8 cellular contexts compared by ENCODE assay signal in the genomic region with DNA sequence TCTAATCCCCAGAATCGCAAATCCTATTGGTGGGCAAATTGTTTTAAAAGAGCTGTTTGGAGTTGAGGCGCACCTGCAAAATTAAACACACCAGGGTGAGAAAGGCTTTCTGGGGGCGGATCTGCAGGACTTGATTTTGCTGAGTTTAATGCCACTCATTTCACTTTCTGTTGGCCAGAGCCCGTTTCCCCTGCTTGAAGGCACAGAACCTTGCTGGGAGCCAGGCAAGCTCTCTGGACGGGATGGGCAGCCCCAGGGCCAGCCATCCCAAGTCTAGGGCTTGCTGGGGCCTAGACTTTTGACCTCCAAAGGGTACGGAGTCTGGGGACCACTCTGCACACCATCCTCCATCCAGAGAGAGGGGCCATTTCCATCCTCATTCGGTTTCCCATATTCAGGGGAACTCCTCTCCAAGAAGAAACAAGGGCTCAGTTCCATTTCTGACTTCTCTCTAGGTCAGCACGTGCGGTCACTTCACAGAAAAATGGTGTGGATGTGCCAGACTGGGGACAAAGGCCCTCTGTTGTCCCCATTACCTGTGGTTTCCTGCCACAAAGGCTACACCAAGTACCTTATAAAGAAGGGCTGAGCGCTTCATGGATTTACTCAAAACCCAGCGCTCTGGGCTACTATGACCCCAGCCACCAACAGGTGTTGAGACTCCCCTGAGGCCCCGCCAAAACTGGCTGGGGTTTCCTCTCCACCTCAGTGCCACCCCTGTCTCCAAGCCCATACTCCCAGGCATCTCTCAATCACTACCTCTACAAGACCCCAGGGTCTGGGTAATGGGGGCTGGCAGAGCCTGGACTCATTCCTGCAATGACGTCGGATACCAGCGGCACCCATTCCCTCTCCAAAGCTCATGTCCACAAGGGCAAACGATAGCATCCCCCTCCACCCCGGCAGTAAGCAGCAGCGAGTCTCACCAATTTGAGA.
DNase-seq lines count a peak whose midpoint lies in the region; ATAC-seq and TF ChIP-seq lines count a peak whose summit lies in the region.

No MANE protein-coding gene starts in this region.

- ATAC-seq in GM19463 (IDR thresholded peaks at IDR 0.05; ENCODE audit: unreplicated experiment) = peak; percentile 54
- peak; percentile 39 for ATAC-seq in HG03457 (IDR thresholded peaks at IDR 0.05; ENCODE audit: unreplicated experiment)

- peak overlapping the region; percentile 42 for H3K27ac ChIP-seq in cingulate gyrus (ENCODE audit: low read depth, low read length)
- H3K27ac ChIP-seq in skin epidermis = peak overlapping the region in 14 of 21 experiments; percentile 26 to 99 (median 94)

- POLR2A ChIA-PET in GM10248 (lab: Yijun Ruan, JAX) = interaction anchor here (0.9 kb wide), 1 partner anchor 41 kb away, joined by 3 read pairs; no protein-coding TSS in a partner anchor

- H3K4me3 ChIP-seq in skin epidermis = no peak overlapping the region

- CTCF ChIA-PET in GM10248 (lab: Yijun Ruan, JAX) = interaction anchor here (0.8 to 2.4 kb wide), 5 partner anchors 8 to 47 kb away, joined by 3 to 12 read pairs (median 4); no protein-coding TSS in a partner anchor

- no peak for TF ChIP-seq CTCF in GM10248 (IDR thresholded peaks at IDR 0.05; ENCODE audit: control extremely low read depth, extremely low read depth, low read depth, missing control alignments)

- DNase-seq in GM10248 (ENCODE audit: extremely low spot score) (no peak), NCI-H2081 treated with DMSO at 0.1 percent for 48 hours (lab: John Stamatoyannopoulos, UW) (no peak), activated gamma-delta T cell (lab: John Stamatoyannopoulos, UW) (no peak), glomerular visceral epithelial cell (ENCODE audit: extremely low spot score) (no peak)
